ENCODE assay signal across 2 cellular contexts in the genomic region with DNA sequence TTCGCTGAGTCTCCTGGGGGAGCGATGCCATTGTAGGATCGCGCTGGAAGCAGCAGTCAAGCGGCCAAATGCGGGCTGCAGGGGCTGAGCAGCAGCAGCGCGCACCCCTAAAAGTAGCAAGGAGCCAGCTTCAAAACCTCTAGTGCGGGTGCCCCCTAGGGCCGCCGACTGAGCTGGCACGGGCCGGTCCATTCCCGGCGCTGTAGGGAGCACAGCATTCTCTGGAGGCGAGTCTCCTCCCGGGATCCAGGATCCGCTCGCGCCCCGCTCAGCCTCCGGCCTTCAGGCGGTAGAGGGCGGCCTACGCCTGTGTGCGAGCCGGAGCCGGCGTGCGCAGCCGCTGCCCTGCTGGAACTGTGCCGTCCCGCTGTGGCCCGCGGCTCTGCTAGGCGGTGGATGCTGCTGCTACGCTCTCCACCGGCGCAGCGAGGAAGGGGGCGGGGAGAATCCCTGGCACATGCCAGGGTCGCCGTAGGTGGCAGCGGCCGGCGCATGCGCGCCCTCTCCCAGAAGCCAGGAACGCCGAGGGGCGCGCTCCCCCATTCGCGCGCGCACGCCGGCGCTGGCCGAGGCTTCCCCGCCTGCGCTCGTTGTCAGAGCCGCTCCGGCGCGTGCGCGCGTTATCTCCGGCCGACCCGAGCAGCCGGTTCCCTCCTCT.
TF ChIP-seq lines count a peak whose summit lies in the region.

A gene (plus strand): TSS at position 542 of the 658 bp plus-strand sequence. CDS start 148,834 bp downstream, outside the sequence.

TF ChIP-seq in A549, 52 proteins besides CTCF, POLR2A, EP300 and RAD21 (continued from another document and continues in another):
- TF ChIP-seq, protein P1, sequence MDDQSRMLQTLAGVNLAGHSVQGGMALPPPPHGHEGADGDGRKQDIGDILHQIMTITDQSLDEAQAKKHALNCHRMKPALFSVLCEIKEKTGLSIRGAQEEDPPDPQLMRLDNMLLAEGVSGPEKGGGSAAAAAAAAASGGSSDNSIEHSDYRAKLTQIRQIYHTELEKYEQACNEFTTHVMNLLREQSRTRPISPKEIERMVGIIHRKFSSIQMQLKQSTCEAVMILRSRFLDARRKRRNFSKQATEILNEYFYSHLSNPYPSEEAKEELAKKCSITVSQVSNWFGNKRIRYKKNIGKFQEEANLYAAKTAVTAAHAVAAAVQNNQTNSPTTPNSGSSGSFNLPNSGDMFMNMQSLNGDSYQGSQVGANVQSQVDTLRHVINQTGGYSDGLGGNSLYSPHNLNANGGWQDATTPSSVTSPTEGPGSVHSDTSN (IDR thresholded peaks at IDR 0.05): no peak
- no peak for TF ChIP-seq EHF (CRISPR knock-in tag; IDR thresholded peaks at IDR 0.05)
- TF ChIP-seq ESRRA (IDR thresholded peaks at IDR 0.05; ENCODE audit: borderline replicate concordance, low read length): no peak
- no peak for TF ChIP-seq TP53 (CRISPR knock-in tag; IDR thresholded peaks at IDR 0.05)
- TF ChIP-seq HEYL (CRISPR knock-in tag; IDR thresholded peaks at IDR 0.05): no peak
- TF ChIP-seq HOXB13 (CRISPR knock-in tag; IDR thresholded peaks at IDR 0.05; ENCODE audit: low read depth): no peak
- TF ChIP-seq JUN (IDR thresholded peaks at IDR 0.05): peak in 1 of 2 experiments; percentile 31; a peak in 2 of 5 replicates
- peak; percentile 70 for TF ChIP-seq SMC3 (IDR thresholded peaks at IDR 0.05)
- TF ChIP-seq, protein P2, sequence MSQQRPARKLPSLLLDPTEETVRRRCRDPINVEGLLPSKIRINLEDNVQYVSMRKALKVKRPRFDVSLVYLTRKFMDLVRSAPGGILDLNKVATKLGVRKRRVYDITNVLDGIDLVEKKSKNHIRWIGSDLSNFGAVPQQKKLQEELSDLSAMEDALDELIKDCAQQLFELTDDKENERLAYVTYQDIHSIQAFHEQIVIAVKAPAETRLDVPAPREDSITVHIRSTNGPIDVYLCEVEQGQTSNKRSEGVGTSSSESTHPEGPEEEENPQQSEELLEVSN (IDR thresholded peaks at IDR 0.05; ENCODE audit: borderline replicate concordance, low read depth): peak; percentile 47; the same call in 1 of the 2 replicates
- no peak for TF ChIP-seq POLR2AphosphoS2 (conservative IDR thresholded peaks at IDR 0.05; ENCODE audit: low read length)
- TF ChIP-seq, protein P3, sequence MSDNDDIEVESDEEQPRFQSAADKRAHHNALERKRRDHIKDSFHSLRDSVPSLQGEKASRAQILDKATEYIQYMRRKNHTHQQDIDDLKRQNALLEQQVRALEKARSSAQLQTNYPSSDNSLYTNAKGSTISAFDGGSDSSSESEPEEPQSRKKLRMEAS (IDR thresholded peaks at IDR 0.05): peak; percentile 88
- 0 out of 2 replicates have a peak, but pooled peaks have one; percentile 44 for TF ChIP-seq MAZ (IDR thresholded peaks at IDR 0.05; ENCODE audit: borderline replicate concordance, low read depth, low read length)
- TF ChIP-seq, protein P4, sequence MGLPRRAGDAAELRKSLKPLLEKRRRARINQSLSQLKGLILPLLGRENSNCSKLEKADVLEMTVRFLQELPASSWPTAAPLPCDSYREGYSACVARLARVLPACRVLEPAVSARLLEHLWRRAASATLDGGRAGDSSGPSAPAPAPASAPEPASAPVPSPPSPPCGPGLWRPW (IDR thresholded peaks at IDR 0.05): no peak
- TF ChIP-seq TFCP2L1 (CRISPR knock-in tag; IDR thresholded peaks at IDR 0.05): no peak
- peak; percentile 84 for TF ChIP-seq BHLHE40 (IDR thresholded peaks at IDR 0.05; ENCODE audit: low read depth, low read length)
- TF ChIP-seq CBX8 (IDR thresholded peaks at IDR 0.05): no peak
- no peak for TF ChIP-seq CBX2 (IDR thresholded peaks at IDR 0.05; ENCODE audit: borderline replicate concordance, low read depth)
- no peak for TF ChIP-seq HOXA7 (CRISPR knock-in tag; IDR thresholded peaks at IDR 0.05)
- no peak for TF ChIP-seq CEBPB (IDR thresholded peaks at IDR 0.05)
- TF ChIP-seq, protein P5, sequence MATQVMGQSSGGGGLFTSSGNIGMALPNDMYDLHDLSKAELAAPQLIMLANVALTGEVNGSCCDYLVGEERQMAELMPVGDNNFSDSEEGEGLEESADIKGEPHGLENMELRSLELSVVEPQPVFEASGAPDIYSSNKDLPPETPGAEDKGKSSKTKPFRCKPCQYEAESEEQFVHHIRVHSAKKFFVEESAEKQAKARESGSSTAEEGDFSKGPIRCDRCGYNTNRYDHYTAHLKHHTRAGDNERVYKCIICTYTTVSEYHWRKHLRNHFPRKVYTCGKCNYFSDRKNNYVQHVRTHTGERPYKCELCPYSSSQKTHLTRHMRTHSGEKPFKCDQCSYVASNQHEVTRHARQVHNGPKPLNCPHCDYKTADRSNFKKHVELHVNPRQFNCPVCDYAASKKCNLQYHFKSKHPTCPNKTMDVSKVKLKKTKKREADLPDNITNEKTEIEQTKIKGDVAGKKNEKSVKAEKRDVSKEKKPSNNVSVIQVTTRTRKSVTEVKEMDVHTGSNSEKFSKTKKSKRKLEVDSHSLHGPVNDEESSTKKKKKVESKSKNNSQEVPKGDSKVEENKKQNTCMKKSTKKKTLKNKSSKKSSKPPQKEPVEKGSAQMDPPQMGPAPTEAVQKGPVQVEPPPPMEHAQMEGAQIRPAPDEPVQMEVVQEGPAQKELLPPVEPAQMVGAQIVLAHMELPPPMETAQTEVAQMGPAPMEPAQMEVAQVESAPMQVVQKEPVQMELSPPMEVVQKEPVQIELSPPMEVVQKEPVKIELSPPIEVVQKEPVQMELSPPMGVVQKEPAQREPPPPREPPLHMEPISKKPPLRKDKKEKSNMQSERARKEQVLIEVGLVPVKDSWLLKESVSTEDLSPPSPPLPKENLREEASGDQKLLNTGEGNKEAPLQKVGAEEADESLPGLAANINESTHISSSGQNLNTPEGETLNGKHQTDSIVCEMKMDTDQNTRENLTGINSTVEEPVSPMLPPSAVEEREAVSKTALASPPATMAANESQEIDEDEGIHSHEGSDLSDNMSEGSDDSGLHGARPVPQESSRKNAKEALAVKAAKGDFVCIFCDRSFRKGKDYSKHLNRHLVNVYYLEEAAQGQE (IDR thresholded peaks at IDR 0.05): no peak
- TF ChIP-seq CHD2 (IDR thresholded peaks at IDR 0.05; ENCODE audit: low read length, partially characterized antibody): no peak
- TF ChIP-seq FOSL2 (IDR thresholded peaks at IDR 0.05): no peak
- TF ChIP-seq FOSL2 (CRISPR knock-in tag; IDR thresholded peaks at IDR 0.05): no peak
- TF ChIP-seq, protein P6, sequence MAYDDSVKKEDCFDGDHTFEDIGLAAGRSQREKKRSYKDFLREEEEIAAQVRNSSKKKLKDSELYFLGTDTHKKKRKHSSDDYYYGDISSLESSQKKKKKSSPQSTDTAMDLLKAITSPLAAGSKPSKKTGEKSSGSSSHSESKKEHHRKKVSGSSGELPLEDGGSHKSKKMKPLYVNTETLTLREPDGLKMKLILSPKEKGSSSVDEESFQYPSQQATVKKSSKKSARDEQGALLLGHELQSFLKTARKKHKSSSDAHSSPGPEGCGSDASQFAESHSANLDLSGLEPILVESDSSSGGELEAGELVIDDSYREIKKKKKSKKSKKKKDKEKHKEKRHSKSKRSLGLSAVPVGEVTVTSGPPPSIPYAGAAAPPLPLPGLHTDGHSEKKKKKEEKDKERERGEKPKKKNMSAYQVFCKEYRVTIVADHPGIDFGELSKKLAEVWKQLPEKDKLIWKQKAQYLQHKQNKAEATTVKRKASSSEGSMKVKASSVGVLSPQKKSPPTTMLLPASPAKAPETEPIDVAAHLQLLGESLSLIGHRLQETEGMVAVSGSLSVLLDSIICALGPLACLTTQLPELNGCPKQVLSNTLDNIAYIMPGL (CRISPR knock-in tag; IDR thresholded peaks at IDR 0.05; ENCODE audit: borderline replicate concordance): 0 out of 2 replicates have a peak, but pooled peaks have one; percentile 20
- peak; percentile 54; the same call in 1 of the 2 replicates for TF ChIP-seq MYC (IDR thresholded peaks at IDR 0.05; ENCODE audit: borderline replicate concordance, low read length)

TF ChIP-seq in K562, 482 proteins besides CTCF, POLR2A, EP300 and RAD21 (continues in another document):
- TF ChIP-seq, protein P7, sequence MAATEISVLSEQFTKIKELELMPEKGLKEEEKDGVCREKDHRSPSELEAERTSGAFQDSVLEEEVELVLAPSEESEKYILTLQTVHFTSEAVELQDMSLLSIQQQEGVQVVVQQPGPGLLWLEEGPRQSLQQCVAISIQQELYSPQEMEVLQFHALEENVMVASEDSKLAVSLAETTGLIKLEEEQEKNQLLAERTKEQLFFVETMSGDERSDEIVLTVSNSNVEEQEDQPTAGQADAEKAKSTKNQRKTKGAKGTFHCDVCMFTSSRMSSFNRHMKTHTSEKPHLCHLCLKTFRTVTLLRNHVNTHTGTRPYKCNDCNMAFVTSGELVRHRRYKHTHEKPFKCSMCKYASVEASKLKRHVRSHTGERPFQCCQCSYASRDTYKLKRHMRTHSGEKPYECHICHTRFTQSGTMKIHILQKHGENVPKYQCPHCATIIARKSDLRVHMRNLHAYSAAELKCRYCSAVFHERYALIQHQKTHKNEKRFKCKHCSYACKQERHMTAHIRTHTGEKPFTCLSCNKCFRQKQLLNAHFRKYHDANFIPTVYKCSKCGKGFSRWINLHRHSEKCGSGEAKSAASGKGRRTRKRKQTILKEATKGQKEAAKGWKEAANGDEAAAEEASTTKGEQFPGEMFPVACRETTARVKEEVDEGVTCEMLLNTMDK (IDR thresholded peaks at IDR 0.05; ENCODE audit: borderline replicate concordance, insufficient read depth, low read depth, low read length, poor library complexity, severe bottlenecking): peak; percentile 47
- TF ChIP-seq ZNF668 (CRISPR knock-in tag; IDR thresholded peaks at IDR 0.05): no peak
- TF ChIP-seq MEIS2 (IDR thresholded peaks at IDR 0.05; ENCODE audit: partially characterized antibody): peak; percentile 11
- no peak for TF ChIP-seq ZNF79 (CRISPR knock-in tag; IDR thresholded peaks at IDR 0.05; ENCODE audit: low read depth)
- TF ChIP-seq, protein P8, sequence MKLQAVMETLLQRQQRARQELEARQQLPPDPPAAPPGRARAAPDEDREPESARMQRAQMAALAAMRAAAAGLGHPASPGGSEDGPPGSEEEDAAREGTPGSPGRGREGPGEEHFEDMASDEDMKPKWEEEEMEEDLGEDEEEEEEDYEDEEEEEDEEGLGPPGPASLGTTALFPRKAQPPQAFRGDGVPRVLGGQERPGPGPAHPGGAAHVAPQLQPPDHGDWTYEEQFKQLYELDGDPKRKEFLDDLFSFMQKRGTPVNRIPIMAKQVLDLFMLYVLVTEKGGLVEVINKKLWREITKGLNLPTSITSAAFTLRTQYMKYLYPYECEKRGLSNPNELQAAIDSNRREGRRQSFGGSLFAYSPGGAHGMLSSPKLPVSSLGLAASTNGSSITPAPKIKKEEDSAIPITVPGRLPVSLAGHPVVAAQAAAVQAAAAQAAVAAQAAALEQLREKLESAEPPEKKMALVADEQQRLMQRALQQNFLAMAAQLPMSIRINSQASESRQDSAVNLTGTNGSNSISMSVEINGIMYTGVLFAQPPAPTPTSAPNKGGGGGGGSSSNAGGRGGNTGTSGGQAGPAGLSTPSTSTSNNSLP (IDR thresholded peaks at IDR 0.05; ENCODE audit: borderline replicate concordance, low read depth, low read length): no peak
- TF ChIP-seq LCOR (CRISPR knock-in tag; IDR thresholded peaks at IDR 0.05): peak; percentile 54; the same call in 1 of the 2 replicates
- TF ChIP-seq, protein P9, sequence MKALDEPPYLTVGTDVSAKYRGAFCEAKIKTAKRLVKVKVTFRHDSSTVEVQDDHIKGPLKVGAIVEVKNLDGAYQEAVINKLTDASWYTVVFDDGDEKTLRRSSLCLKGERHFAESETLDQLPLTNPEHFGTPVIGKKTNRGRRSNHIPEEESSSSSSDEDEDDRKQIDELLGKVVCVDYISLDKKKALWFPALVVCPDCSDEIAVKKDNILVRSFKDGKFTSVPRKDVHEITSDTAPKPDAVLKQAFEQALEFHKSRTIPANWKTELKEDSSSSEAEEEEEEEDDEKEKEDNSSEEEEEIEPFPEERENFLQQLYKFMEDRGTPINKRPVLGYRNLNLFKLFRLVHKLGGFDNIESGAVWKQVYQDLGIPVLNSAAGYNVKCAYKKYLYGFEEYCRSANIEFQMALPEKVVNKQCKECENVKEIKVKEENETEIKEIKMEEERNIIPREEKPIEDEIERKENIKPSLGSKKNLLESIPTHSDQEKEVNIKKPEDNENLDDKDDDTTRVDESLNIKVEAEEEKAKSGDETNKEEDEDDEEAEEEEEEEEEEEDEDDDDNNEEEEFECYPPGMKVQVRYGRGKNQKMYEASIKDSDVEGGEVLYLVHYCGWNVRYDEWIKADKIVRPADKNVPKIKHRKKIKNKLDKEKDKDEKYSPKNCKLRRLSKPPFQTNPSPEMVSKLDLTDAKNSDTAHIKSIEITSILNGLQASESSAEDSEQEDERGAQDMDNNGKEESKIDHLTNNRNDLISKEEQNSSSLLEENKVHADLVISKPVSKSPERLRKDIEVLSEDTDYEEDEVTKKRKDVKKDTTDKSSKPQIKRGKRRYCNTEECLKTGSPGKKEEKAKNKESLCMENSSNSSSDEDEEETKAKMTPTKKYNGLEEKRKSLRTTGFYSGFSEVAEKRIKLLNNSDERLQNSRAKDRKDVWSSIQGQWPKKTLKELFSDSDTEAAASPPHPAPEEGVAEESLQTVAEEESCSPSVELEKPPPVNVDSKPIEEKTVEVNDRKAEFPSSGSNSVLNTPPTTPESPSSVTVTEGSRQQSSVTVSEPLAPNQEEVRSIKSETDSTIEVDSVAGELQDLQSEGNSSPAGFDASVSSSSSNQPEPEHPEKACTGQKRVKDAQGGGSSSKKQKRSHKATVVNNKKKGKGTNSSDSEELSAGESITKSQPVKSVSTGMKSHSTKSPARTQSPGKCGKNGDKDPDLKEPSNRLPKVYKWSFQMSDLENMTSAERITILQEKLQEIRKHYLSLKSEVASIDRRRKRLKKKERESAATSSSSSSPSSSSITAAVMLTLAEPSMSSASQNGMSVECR (CRISPR knock-in tag; IDR thresholded peaks at IDR 0.05): 0 out of 2 replicates have a peak, but pooled peaks have one; percentile 12
- TF ChIP-seq, protein P10, sequence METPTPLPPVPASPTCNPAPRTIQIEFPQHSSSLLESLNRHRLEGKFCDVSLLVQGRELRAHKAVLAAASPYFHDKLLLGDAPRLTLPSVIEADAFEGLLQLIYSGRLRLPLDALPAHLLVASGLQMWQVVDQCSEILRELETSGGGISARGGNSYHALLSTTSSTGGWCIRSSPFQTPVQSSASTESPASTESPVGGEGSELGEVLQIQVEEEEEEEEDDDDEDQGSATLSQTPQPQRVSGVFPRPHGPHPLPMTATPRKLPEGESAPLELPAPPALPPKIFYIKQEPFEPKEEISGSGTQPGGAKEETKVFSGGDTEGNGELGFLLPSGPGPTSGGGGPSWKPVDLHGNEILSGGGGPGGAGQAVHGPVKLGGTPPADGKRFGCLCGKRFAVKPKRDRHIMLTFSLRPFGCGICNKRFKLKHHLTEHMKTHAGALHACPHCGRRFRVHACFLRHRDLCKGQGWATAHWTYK (CRISPR knock-in tag; IDR thresholded peaks at IDR 0.05): 0 out of 2 replicates have a peak, but pooled peaks have one; percentile 33
- TF ChIP-seq, protein P2 (IDR thresholded peaks at IDR 0.05; ENCODE audit: borderline replicate concordance in 1 of 2, extremely low read depth in 1 of 2, insufficient read depth in 1 of 2, insufficient read length in 1 of 2, low read depth in 1 of 2, low read length in 1 of 2, poor library complexity in 1 of 2, severe bottlenecking in 1 of 2): peak in 1 of 2 experiments; percentile 18
- TF ChIP-seq MAZ (CRISPR knock-in tag; conservative IDR thresholded peaks at IDR 0.05 in 1 of 2, IDR thresholded peaks at IDR 0.05 in 1 of 2): 0 out of 4 replicates have a peak, but pooled peaks of 1 of the 2 experiments have one; percentile 20
- TF ChIP-seq, protein P11, sequence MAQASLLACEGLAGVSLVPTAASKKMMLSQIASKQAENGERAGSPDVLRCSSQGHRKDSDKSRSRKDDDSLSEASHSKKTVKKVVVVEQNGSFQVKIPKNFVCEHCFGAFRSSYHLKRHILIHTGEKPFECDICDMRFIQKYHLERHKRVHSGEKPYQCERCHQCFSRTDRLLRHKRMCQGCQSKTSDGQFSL (CRISPR knock-in tag; IDR thresholded peaks at IDR 0.05): peak; percentile 44
- TF ChIP-seq, protein P11 (tag; IDR thresholded peaks at IDR 0.05): no peak
